8 cellular contexts compared by ENCODE assay signal in genomic region chr19:47723573-47723923, GRCh38. TPM values are rescaled to one million over a fixed set of nuclear protein-coding genes. Genes with fewer than 3 reads are reported as not detected.
DNase-seq lines count a peak whose midpoint lies in the region; ATAC-seq and TF ChIP-seq lines count a peak whose summit lies in the region.

No MANE protein-coding gene starts in this region.

- no peaks in the 10 kb centered on the region for H3K36me3 Mint-ChIP-seq in activated T-helper 1 cell treated with anti-CD3 and anti-CD28 coated beads, Interleukin-12 subunit alpha, Interleukin-12 subunit beta, Interleukin-2, Interleukin-4 antibody, amounts not matched to agents 30 ng/mL and 10 ng/mL and 1 ng/mL, durations not matched to agents 14 hours and 24 hours and 36 hours (ENCODE audit: low read depth)
- H3K36me3 Mint-ChIP-seq in glutamatergic neuron (ENCODE audit: unreplicated experiment) = no peaks in the 10 kb centered on the region
- peaks cover 10% of the 10 kb centered on the region for H3K36me3 Mint-ChIP-seq in T-helper 17 cell (ENCODE audit: low read depth)

- no peaks in the 10 kb centered on the region for H3K9me3 Mint-ChIP-seq in activated T-helper 1 cell treated with anti-CD3 and anti-CD28 coated beads, Interleukin-12 subunit alpha, Interleukin-12 subunit beta, Interleukin-2, Interleukin-4 antibody, amounts not matched to agents 30 ng/mL and 10 ng/mL and 1 ng/mL, durations not matched to agents 14 hours and 24 hours and 36 hours
- peaks cover 7% of the 10 kb centered on the region for H3K9me3 Mint-ChIP-seq in glutamatergic neuron (ENCODE audit: unreplicated experiment)

- no peak overlapping the region for H3K27ac Mint-ChIP-seq in activated T-helper 1 cell treated with anti-CD3 and anti-CD28 coated beads, Interleukin-12 subunit alpha, Interleukin-12 subunit beta, Interleukin-2, Interleukin-4 antibody, amounts not matched to agents 30 ng/mL and 10 ng/mL and 1 ng/mL, durations not matched to agents 14 hours and 24 hours and 36 hours
- H3K27ac Mint-ChIP-seq in glutamatergic neuron (ENCODE audit: unreplicated experiment) (no peak overlapping the region), T-helper 17 cell (no peak overlapping the region)

- peaks cover 6% of the 10 kb centered on the region for H3K27me3 Mint-ChIP-seq in activated T-helper 1 cell treated with anti-CD3 and anti-CD28 coated beads, Interleukin-12 subunit alpha, Interleukin-12 subunit beta, Interleukin-2, Interleukin-4 antibody, amounts not matched to agents 30 ng/mL and 10 ng/mL and 1 ng/mL, durations not matched to agents 14 hours and 24 hours and 36 hours (ENCODE audit: insufficient read depth)
- H3K27me3 Mint-ChIP-seq in glutamatergic neuron (ENCODE audit: unreplicated experiment) (peaks cover 8% of the 10 kb centered on the region), T-helper 17 cell (peaks cover 41% of the 10 kb centered on the region)

- peak; percentile 52 to 53 for DNase-seq in AML-193 (lab: John Stamatoyannopoulos, UW)
- peak; percentile 50 to 65 for DNase-seq in Kasumi-1 (lab: John Stamatoyannopoulos, UW)
- DNase-seq in activated T-helper 1 cell treated with anti-CD3 and anti-CD28 coated beads, Interleukin-12 subunit alpha, Interleukin-12 subunit beta, Interleukin-2, Interleukin-4 antibody, amounts not matched to agents 30 ng/mL and 10 ng/mL and 1 ng/mL, durations not matched to agents 14 hours and 24 hours and 36 hours (ENCODE audit: low spot score) = peak; percentile 14
- peak; percentile 87 for DNase-seq in kidney tubule cell (ENCODE audit: low spot score)
- DNase-seq in glutamatergic neuron = no peak
- DNase-seq in medulla oblongata (ENCODE audit: extremely low spot score) = no peak
- DNase-seq in T-helper 17 cell = no peak

- no peaks in the 10 kb centered on the region for H3K9me3 ChIP-seq in T-helper 17 cell (ENCODE audit: control insufficient read depth, low read length, poor library complexity, severe bottlenecking)

- intact Hi-C loops in activated T-helper 1 cell treated with anti-CD3 and anti-CD28 coated beads, Interleukin-12 subunit alpha, Interleukin-12 subunit beta, Interleukin-2, Interleukin-4 antibody, amounts not matched to agents 30 ng/mL and 10 ng/mL and 1 ng/mL, durations not matched to agents 14 hours and 24 hours and 36 hours (cut with micrococcal nuclease) = no loop called here

- no peak for TF ChIP-seq CTCF in glutamatergic neuron (IDR thresholded peaks at IDR 0.05; ENCODE audit: partially characterized antibody, unreplicated experiment)

- peak overlapping the region; percentile 45 for H3K4me3 Mint-ChIP-seq in activated T-helper 1 cell treated with anti-CD3 and anti-CD28 coated beads, Interleukin-12 subunit alpha, Interleukin-12 subunit beta, Interleukin-2, Interleukin-4 antibody, amounts not matched to agents 30 ng/mL and 10 ng/mL and 1 ng/mL, durations not matched to agents 14 hours and 24 hours and 36 hours
- H3K4me3 Mint-ChIP-seq in glutamatergic neuron (ENCODE audit: unreplicated experiment) (no peak overlapping the region), T-helper 17 cell (no peak overlapping the region)

- ATAC-seq in HG03045 (IDR thresholded peaks at IDR 0.05; ENCODE audit: unreplicated experiment) (no peak), T-helper 17 cell (no peak)

- H3K4me1 Mint-ChIP-seq in activated T-helper 1 cell treated with anti-CD3 and anti-CD28 coated beads, Interleukin-12 subunit alpha, Interleukin-12 subunit beta, Interleukin-2, Interleukin-4 antibody, amounts not matched to agents 30 ng/mL and 10 ng/mL and 1 ng/mL, durations not matched to agents 14 hours and 24 hours and 36 hours (ENCODE audit: low read depth) = peaks cover 5% of the 10 kb centered on the region
- peaks cover 13% of the 10 kb centered on the region for H3K4me1 Mint-ChIP-seq in glutamatergic neuron (ENCODE audit: low read depth, unreplicated experiment)
- H3K4me1 Mint-ChIP-seq in T-helper 17 cell = peaks cover 7% of the 10 kb centered on the region

RNA-seq across cellular contexts. Expression of gene EHD2, which starts 10.3 kb away (rescaled TPM):
- 0.29 and 0.54 TPM in 2 replicates for total RNA-seq in activated T-helper 1 cell treated with anti-CD3 and anti-CD28 coated beads, Interleukin-12 subunit alpha, Interleukin-12 subunit beta, Interleukin-2, Interleukin-4 antibody, amounts not matched to agents 30 ng/mL and 10 ng/mL and 1 ng/mL, durations not matched to agents 14 hours and 24 hours and 36 hours
- total RNA-seq in glutamatergic neuron (ENCODE audit: unreplicated experiment) (7.6 TPM), T-helper 17 cell (under 1 TPM in 1 of 2 donors, not detected in 1; 0.70 TPM)

RNA-seq across cellular contexts. Expression of gene NOP53, which starts 21.8 kb away (rescaled TPM):
- 206 and 211 TPM in 2 replicates for total RNA-seq in activated T-helper 1 cell treated with anti-CD3 and anti-CD28 coated beads, Interleukin-12 subunit alpha, Interleukin-12 subunit beta, Interleukin-2, Interleukin-4 antibody, amounts not matched to agents 30 ng/mL and 10 ng/mL and 1 ng/mL, durations not matched to agents 14 hours and 24 hours and 36 hours
- 163 TPM for total RNA-seq in glutamatergic neuron (ENCODE audit: unreplicated experiment)
- 100 to 1,000 TPM; 742 to 873 TPM for total RNA-seq in T-helper 17 cell

RNA-seq across cellular contexts. Expression of gene SELENOW, which starts 55.0 kb away (rescaled TPM):
- total RNA-seq in activated T-helper 1 cell treated with anti-CD3 and anti-CD28 coated beads, Interleukin-12 subunit alpha, Interleukin-12 subunit beta, Interleukin-2, Interleukin-4 antibody, amounts not matched to agents 30 ng/mL and 10 ng/mL and 1 ng/mL, durations not matched to agents 14 hours and 24 hours and 36 hours = 106 and 107 TPM in 2 replicates
- total RNA-seq in glutamatergic neuron (ENCODE audit: unreplicated experiment) = 291 TPM
- 100 to 1,000 TPM in 1 of 2 donors, 10 to 100 TPM in 1; 89.5 to 101 TPM for total RNA-seq in T-helper 17 cell

Comparison
In these comparisons a context has a peak if more than half of its experiments do, and no peak if none do; other contexts are left out.
1. DNase-seq: peak in AML-193 (2 of 2), Kasumi-1 (2 of 2), activated T-helper 1 cell treated with anti-CD3 and anti-CD28 coated beads, Interleukin-12 subunit alpha, Interleukin-12 subunit beta, Interleukin-2, Interleukin-4 antibody, amounts not matched to agents 30 ng/mL and 10 ng/mL and 1 ng/mL, durations not matched to agents 14 hours and 24 hours and 36 hours (single experiment) and kidney tubule cell (single experiment); none in glutamatergic neuron (single experiment), medulla oblongata (single experiment) and T-helper 17 cell (0 of 3).